ENCODE assay signal across 16 cellular contexts in genomic region chr5:168404366-168404765, GRCh38.
DNase-seq lines count a peak whose midpoint lies in the region; ATAC-seq and TF ChIP-seq lines count a peak whose summit lies in the region.
"Had no signal": no experiment of that assay in that cellular context is flagged by ENCODE, and none has a peak within 500 bp of the region (broad histone marks: within the 10 kb centered on the region; RNA-seq: fewer than 3 reads in every experiment).

No MANE protein-coding gene starts in this region.

- intact Hi-C loops in lower lobe of right lung (cut with DNase I) (no loop called here), body of pancreas (cut with DNase I) (no loop called here)

- peaks cover 15% of the 10 kb centered on the region for H3K4me1 ChIP-seq in ectodermal cell (ENCODE audit: control insufficient read depth, insufficient read depth, low read length)
- H3K4me1 ChIP-seq in lower lobe of right lung = no peaks in the 10 kb centered on the region
- H3K4me1 ChIP-seq in body of pancreas = peaks cover 9% of the 10 kb centered on the region
- H3K4me1 ChIP-seq: BE2C had no signal

- H3K36me3 ChIP-seq in ectodermal cell (ENCODE audit: control insufficient read depth, insufficient read depth, low read length) = no peaks in the 10 kb centered on the region
- peaks cover 30% of the 10 kb centered on the region for H3K36me3 ChIP-seq in lower lobe of right lung
- H3K36me3 ChIP-seq in body of pancreas (replicated peaks in 1 of 2; ENCODE audit: insufficient read depth in 1 of 2, low read depth in 2 of 2) = peaks cover 0 to 6% of the 10 kb centered on the region in 2 donors
- H3K36me3 ChIP-seq: BE2C had no signal

- H3K9me3 ChIP-seq in ectodermal cell (ENCODE audit: control insufficient read depth, low read length) (no peaks in the 10 kb centered on the region), lower lobe of right lung (no peaks in the 10 kb centered on the region), body of pancreas (no peaks in the 10 kb centered on the region)
- H3K9me3 ChIP-seq: BE2C, mucosa of descending colon had no signal

- in situ Hi-C loops in ACHN (cut with HindIII; ENCODE audit: low pct_ligation_motif_present, low pct_unique_long_range_greater_than_20kb, low sequenced_read_pairs) = no loop called here

- no peaks in the 10 kb centered on the region for H3K27me3 ChIP-seq in ectodermal cell (ENCODE audit: control insufficient read depth, insufficient read depth, low read length, poor library complexity, severe bottlenecking)
- no peaks in the 10 kb centered on the region for H3K27me3 ChIP-seq in lower lobe of right lung (ENCODE audit: low read depth)
- no peaks in the 10 kb centered on the region for H3K27me3 ChIP-seq in body of pancreas

- no peak for TF ChIP-seq CTCF in lower lobe of right lung (IDR thresholded peaks at IDR 0.05)
- no peak for TF ChIP-seq CTCF in body of pancreas (IDR thresholded peaks at IDR 0.05)

- no peak for TF ChIP-seq POLR2A in body of pancreas (IDR thresholded peaks at IDR 0.05)

- DNase-seq in ACHN = peak; percentile 50
- DNase-seq in LHCN-M2 (ENCODE audit: low read depth) = peak; percentile 93
- DNase-seq in lower lobe of right lung = no peak
- no peak for DNase-seq in DMS114 treated with DMSO at 0.1 percent for 48 hours (lab: John Stamatoyannopoulos, UW; ENCODE audit: unreplicated experiment)
- DNase-seq in NCI-H1092 (lab: John Stamatoyannopoulos, UW) = no peak
- no peak for DNase-seq in body of pancreas
- DNase-seq: activated T-cell treated with anti-CD3 and anti-CD28 coated beads, Interleukin-2, amount 50 U/mL, for 48 hours; BE2C; effector memory CD8-positive, alpha-beta T cell; GOT3; mucosa of descending colon; NCI-H2171 treated with DMSO at 0.1 percent for 48 hours; stimulated activated CD4-positive, alpha-beta T cell treated with anti-CD3 and anti-CD28 coated beads, Interleukin-2, amount 100 ng/mL, for 24 hours; trophoblast cell had no signal

- H3K27ac ChIP-seq in ectodermal cell (ENCODE audit: insufficient read depth, low read depth, low read length, poor library complexity, severe bottlenecking) = peak overlapping the region; percentile 77
- peak overlapping the region; percentile 31 for H3K27ac ChIP-seq in lower lobe of right lung
- peak overlapping the region in 1 of 4 donors; percentile 5 for H3K27ac ChIP-seq in body of pancreas

- ATAC-seq in lower lobe of right lung (no peak), body of pancreas (no peak)
- no peak for ATAC-seq in activated CD4-positive, CD25-positive, alpha-beta regulatory T cell treated with anti-CD3 and anti-CD28 coated beads, Interleukin-2, amount 50 U/mL, for 24 hours
- ATAC-seq: effector memory CD8-positive, alpha-beta T cell; mucosa of descending colon had no signal

- 83 to 84% methylated on average over 12 of the region's 12 CpGs for WGBS in ectodermal cell, 2 experiments
- WGBS in body of pancreas, 2 donors = 69 to 74% methylated on average over 9 to 12 of the region's 12 CpGs

- H3K4me3 ChIP-seq in ectodermal cell (ENCODE audit: insufficient read depth, low read depth, low read length) = no peak overlapping the region
- no peak overlapping the region for H3K4me3 ChIP-seq in lower lobe of right lung
- no peak overlapping the region for H3K4me3 ChIP-seq in body of pancreas
- H3K4me3 ChIP-seq: mucosa of descending colon had no signal

Comparison
In these comparisons a context has a peak if more than half of its experiments do, and no peak if none do; other contexts are left out.
1. DNase-seq: peak in ACHN (single experiment) and LHCN-M2 (single experiment); none in lower lobe of right lung (single experiment), DMS114 treated with DMSO at 0.1 percent for 48 hours (single experiment), NCI-H1092 (single experiment) and body of pancreas (0 of 4).